8 cellular contexts compared by ENCODE assay signal in genomic region chrX:12978205-12979010, GRCh38. TPM values are rescaled to one million over a fixed set of nuclear protein-coding genes. Genes with fewer than 3 reads are reported as not detected.
DNase-seq lines count a peak whose midpoint lies in the region; ATAC-seq, FAIRE-seq and TF ChIP-seq lines count a peak whose summit lies in the region.

No MANE protein-coding gene starts in this region.

- H3K9ac ChIP-seq in liver (ENCODE audit: low read depth in 1 of 2, low read length in 2 of 2), result peak overlapping the region in 1 of 2 donors; percentile 53
- H3K9ac ChIP-seq in HepG2 (ENCODE audit: insufficient read depth, low read depth, low read length), result no peak overlapping the region

- no peak overlapping the region for H3K4me2 ChIP-seq in HepG2 (ENCODE audit: low read depth, low read length)

- TF ChIP-seq POLR2A in HepG2 (IDR thresholded peaks at IDR 0.05; ENCODE audit: insufficient read depth in 1 of 2, low read depth in 2 of 2, low read length in 2 of 2), result no peak

- H3K27me3 ChIP-seq in liver (ENCODE audit: control insufficient read depth in 4 of 4, insufficient read depth in 4 of 4, low read length in 3 of 4) (no peaks in the 10 kb centered on the region), HepG2 (ENCODE audit: control insufficient read depth in 1 of 2, insufficient read depth in 2 of 2, low read length in 2 of 2) (peaks cover 0 to 11% of the 10 kb centered on the region in 2 experiments; a peak in 4 of 5 replicates), Panc1 (ENCODE audit: control insufficient read depth, insufficient read depth, low read length) (no peaks in the 10 kb centered on the region)

- H3K36me3 ChIP-seq in liver (ENCODE audit: control insufficient read depth in 4 of 4, insufficient read depth in 3 of 4, low read depth in 1 of 4, low read length in 3 of 4) (no peaks in the 10 kb centered on the region), HepG2 (replicated peaks in 1 of 2; ENCODE audit: control insufficient read depth in 1 of 2, insufficient read depth in 2 of 2, low read length in 2 of 2) (no peaks in the 10 kb centered on the region), Panc1 (ENCODE audit: control insufficient read depth, insufficient read depth, low read length) (no peaks in the 10 kb centered on the region; the same call in none of the 2 replicates)

- no TSS peak for BruUV-seq in HepG2 (replicated peaks; lab: Mats Ljungman, UMichigan)
- BruUV-seq in Panc1 (replicated peaks; lab: Mats Ljungman, UMichigan), result no TSS peak

- CTCF ChIA-PET in HepG2 (lab: Yijun Ruan, JAX; ENCODE audit: low intra/inter-chr PET ratio, low total read pairs) (no interaction called here), Panc1 (lab: Charles Lee) (interaction anchor here (0.7 to 1.2 kb wide), 2 partner anchors 27 to 32 kb away, joined by 3 to 4 read pairs; no protein-coding TSS in a partner anchor)

- in situ Hi-C loops in HepG2 (cut with HindIII; ENCODE audit: extremely low pct_ligation_motif_present, low pct_unique_long_range_greater_than_20kb) (no loop called here), Panc1 (cut with HindIII; ENCODE audit: low pct_unique_long_range_greater_than_20kb, low sequenced_read_pairs) (no loop called here)

- peak in 1 of 2 donors; percentile 7 for TF ChIP-seq RAD21 in liver (IDR thresholded peaks at IDR 0.05)
- TF ChIP-seq RAD21 in HepG2 (CRISPR knock-in tag; IDR thresholded peaks at IDR 0.05), result no peak

- TF ChIP-seq CTCF in liver (IDR thresholded peaks at IDR 0.05; ENCODE audit: low read depth, low read length, missing input control), result no peak
- no peak for TF ChIP-seq CTCF in HepG2 (CRISPR knock-in tag; IDR thresholded peaks at IDR 0.05)
- no peak for TF ChIP-seq CTCF in Panc1 (IDR thresholded peaks at IDR 0.05)

- H3K9me3 ChIP-seq in liver (ENCODE audit: control insufficient read depth in 4 of 4, low read length in 3 of 4), result no peaks in the 10 kb centered on the region
- H3K9me3 ChIP-seq in HepG2 (ENCODE audit: low read length), result no peaks in the 10 kb centered on the region
- H3K9me3 ChIP-seq in Panc1 (ENCODE audit: control insufficient read depth, insufficient read depth, low read depth, low read length), result no peaks in the 10 kb centered on the region

- POLR2A ChIA-PET in HepG2 (lab: Yijun Ruan, JAX) (no interaction called here), Panc1 (lab: Charles Lee) (no interaction called here)

- no peak overlapping the region for H3K4me3 ChIP-seq in liver (ENCODE audit: low read depth in 1 of 3, low read length in 3 of 3)
- H3K4me3 ChIP-seq in HepG2 (replicated peaks in 1 of 3; ENCODE audit: insufficient read depth in 1 of 3, low read depth in 2 of 3, low read length in 3 of 3), result no peak overlapping the region
- peak overlapping the region; percentile 68 to 80 for H3K4me3 ChIP-seq in Panc1 (ENCODE audit: low read depth in 2 of 2, low read length in 2 of 2)

- TF ChIP-seq EP300 in HepG2 (IDR thresholded peaks at IDR 0.05; ENCODE audit: low read depth in 2 of 2, low read length in 2 of 2), result no peak
- no peak for TF ChIP-seq EP300 in HepG2 (CRISPR knock-in tag; IDR thresholded peaks at IDR 0.05; ENCODE audit: borderline replicate concordance)

- no peaks in the 10 kb centered on the region for H3K4me1 ChIP-seq in liver (ENCODE audit: control insufficient read depth in 4 of 4, insufficient read depth in 4 of 4, low read length in 3 of 4)
- no peaks in the 10 kb centered on the region for H3K4me1 ChIP-seq in HepG2 (ENCODE audit: insufficient read depth, low read length)
- peaks cover 12% of the 10 kb centered on the region; the same call in 1 of the 2 replicates for H3K4me1 ChIP-seq in Panc1 (ENCODE audit: control insufficient read depth, insufficient read depth, low read length)

- DNase-seq in HepG2 (ENCODE audit: low spot score) (no peak), Panc1 (ENCODE audit: low read depth, low spot score) (no peak), glomerular visceral epithelial cell (ENCODE audit: extremely low spot score) (peak; percentile 75), posterior vena cava (ENCODE audit: low spot score) (peak; percentile 85), NCI-H2196 treated with DMSO at 0.1 percent for 48 hours (lab: John Stamatoyannopoulos, UW; ENCODE audit: unreplicated experiment) (no peak)
- DNase-seq in activated naive CD4-positive, alpha-beta T cell treated with Interleukin-2 at 50 U/mL for 16 hours, result peak; percentile 60

- H2AFZ ChIP-seq in HepG2 (ENCODE audit: low read length), result no peak overlapping the region

- WGBS in liver, result 53% methylated on average over 13 of the region's 13 CpGs
- 50% methylated on average over 12 of the region's 13 CpGs for WGBS in HepG2 (ENCODE audit: low lambda C conversion rate)

- FAIRE-seq in HepG2 (lab: Jason Lieb, UNC), result no peak

- H3K27ac ChIP-seq in liver (ENCODE audit: low read depth in 1 of 2, low read length in 2 of 2) (peak overlapping the region; percentile 61 to 65), HepG2 (ENCODE audit: extremely low read length, insufficient read depth, low read length) (no peak overlapping the region), Panc1 (ENCODE audit: low read length) (peak overlapping the region; percentile 96)

- intact Hi-C loops in HepG2 (cut with micrococcal nuclease; ENCODE audit: unreplicated experiment), result no loop called here
- intact Hi-C loops in Panc1 (cut with micrococcal nuclease; ENCODE audit: unreplicated experiment), result loop anchor here (2.0 to 10.0 kb wide), 3 partner anchors 96 to 506 kb away; no protein-coding TSS in a partner anchor
- intact Hi-C loops in posterior vena cava (cut with DNase I), result no loop called here

- H4K20me1 ChIP-seq in HepG2 (ENCODE audit: insufficient read depth, low read length), result no peaks in the 10 kb centered on the region

- no peaks in the 10 kb centered on the region for H3K79me2 ChIP-seq in HepG2 (ENCODE audit: insufficient read depth, low read length)

- ATAC-seq in HepG2 (no peak), HG03103 (IDR thresholded peaks at IDR 0.05; ENCODE audit: low read depth, unreplicated experiment) (peak; percentile 43), Panc1 (peak; percentile 62)

TF ChIP-seq in liver, 16 proteins besides CTCF, POLR2A, EP300 and RAD21:
- peak; percentile 33 for TF ChIP-seq YY1 (IDR thresholded peaks at IDR 0.05)
- TF ChIP-seq, protein P1, sequence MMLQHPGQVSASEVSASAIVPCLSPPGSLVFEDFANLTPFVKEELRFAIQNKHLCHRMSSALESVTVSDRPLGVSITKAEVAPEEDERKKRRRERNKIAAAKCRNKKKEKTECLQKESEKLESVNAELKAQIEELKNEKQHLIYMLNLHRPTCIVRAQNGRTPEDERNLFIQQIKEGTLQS (IDR thresholded peaks at IDR 0.05), result no peak

TF ChIP-seq in HepG2, 621 proteins besides CTCF, POLR2A, EP300 and RAD21:
- TF ChIP-seq ZNF703 (CRISPR knock-in tag; IDR thresholded peaks at IDR 0.05; ENCODE audit: borderline replicate concordance) (no peak), HNF1B (CRISPR knock-in tag; IDR thresholded peaks at IDR 0.05) (no peak), FOXP1 (IDR thresholded peaks at IDR 0.05) (no peak), FOXP1 (CRISPR knock-in tag; IDR thresholded peaks at IDR 0.05) (no peak), ZNF335 (CRISPR knock-in tag; IDR thresholded peaks at IDR 0.05) (no peak)

RNA-seq across cellular contexts. Expression of gene TMSB4X, which starts 3.5 kb away (rescaled TPM):
- 1,000 to 10,000 TPM in 1 of 2 donors, 100 to 1,000 TPM in 1; 658 to 1,704 TPM for total RNA-seq in liver
- polyA plus RNA-seq in liver, result 100 to 1,000 TPM; 752 to 881 TPM
- 10.5 and 15.9 TPM in 2 replicates for total RNA-seq in HepG2 (2016; rRNA removed; fragmentation: Illumina TruSeq; extraction: Trizol)
- 6.0 and 6.1 TPM in 2 replicates for total RNA-seq in HepG2 (2016; cell fraction: cytosol; rRNA removed; fragmentation: Illumina TruSeq; extraction: Trizol; ENCODE audit: low read depth)
- total RNA-seq in HepG2 (2016; cell fraction: insoluble cytoplasmic fraction; rRNA removed; fragmentation: Illumina TruSeq; extraction: Trizol), result 13.6 and 19.1 TPM in 2 replicates
- 8.9 and 9.5 TPM in 2 replicates for total RNA-seq in HepG2 (2016; cell fraction: membrane; rRNA removed; fragmentation: Illumina TruSeq; extraction: Trizol)
- total RNA-seq in HepG2 (2016; cell fraction: nucleus; rRNA removed; fragmentation: Illumina TruSeq; extraction: Trizol), result 4.1 and 5.6 TPM in 2 replicates
- polyA plus RNA-seq in HepG2 (2011; rRNA removed), result 29.6 and 50.7 TPM in 2 replicates
- 16.3 and 38.0 TPM in 2 replicates for polyA plus RNA-seq in HepG2 (2011; cell fraction: cytosol; rRNA removed)
- polyA plus RNA-seq in HepG2 (2011; cell fraction: nucleus; rRNA removed), result 3.7 and 8.2 TPM in 2 replicates
- 14.4 and 69.9 TPM in 2 replicates for polyA plus RNA-seq in HepG2 (2012)
- polyA plus RNA-seq in HepG2 (2016; cell fraction: cytosol; fragmentation: Illumina TruSeq; extraction: Trizol; ENCODE audit: low read depth), result 5.4 and 6.7 TPM in 2 replicates
- 17.5 and 21.0 TPM in 2 replicates for polyA plus RNA-seq in HepG2 (2016; cell fraction: insoluble cytoplasmic fraction; fragmentation: Illumina TruSeq; extraction: Trizol; ENCODE audit: low read depth)
- 6.6 and 8.1 TPM in 2 replicates for polyA plus RNA-seq in HepG2 (2016; cell fraction: membrane; fragmentation: Illumina TruSeq; extraction: Trizol; ENCODE audit: low read depth)
- 7.5 and 7.7 TPM in 2 replicates for polyA plus RNA-seq in HepG2 (2016; cell fraction: nucleus; fragmentation: Illumina TruSeq; extraction: Trizol; ENCODE audit: insufficient read depth, low read depth)
- 10.0 and 228 TPM in 2 replicates for polyA minus RNA-seq in HepG2 (2011; rRNA and poly(A)+ RNA removed; ENCODE audit: low replicate concordance)
- 14.2 and 18.9 TPM in 2 replicates for polyA minus RNA-seq in HepG2 (2011; cell fraction: cytosol; rRNA and poly(A)+ RNA removed)
- 7.5 and 12.3 TPM in 2 replicates for polyA minus RNA-seq in HepG2 (2011; cell fraction: nucleus; rRNA and poly(A)+ RNA removed)
- 2,928 TPM for total RNA-seq in Panc1 (2021; ENCODE audit: unreplicated experiment)
- polyA plus RNA-seq in Panc1 (2012; ENCODE audit: insufficient read length), result 5,442 TPM
- total RNA-seq in posterior vena cava, result 1,000 to 10,000 TPM; 3,954 to 4,090 TPM

Comparison
In these comparisons a context has a peak if more than half of its experiments do, and no peak if none do; other contexts are left out.
1. RNA of gene TMSB4X, which starts 3.5 kb away (total RNA-seq): 3,954 to 4,090 TPM in posterior vena cava, 2,928 TPM in Panc1 (single experiment) and 658 to 1,704 TPM in liver; 4.1 to 19.1 TPM in HepG2; every median in the first group is over 10 times any median in the second.
2. H3K4me3 ChIP-seq: peak in Panc1 (2 of 2); none in liver (0 of 3) and HepG2 (0 of 3).
3. DNase-seq: peak in activated naive CD4-positive, alpha-beta T cell treated with Interleukin-2 at 50 U/mL for 16 hours (single experiment), glomerular visceral epithelial cell (single experiment) and posterior vena cava (single experiment); none in HepG2 (single experiment), Panc1 (single experiment) and NCI-H2196 treated with DMSO at 0.1 percent for 48 hours (single experiment).